In genomic region chrX:139795196-139795595, GRCh38 we compare ENCODE assay signal across 10 cellular contexts.
DNase-seq lines count a peak whose midpoint lies in the region; ATAC-seq and TF ChIP-seq lines count a peak whose summit lies in the region.
"Had no signal": no experiment of that assay in that cellular context is flagged by ENCODE, and none has a peak within 500 bp of the region (broad histone marks: within the 10 kb centered on the region; RNA-seq: fewer than 3 reads in every experiment).

No MANE protein-coding gene starts in this region.

- H3K27ac ChIP-seq in dorsolateral prefrontal cortex = no peak overlapping the region
- H3K27ac ChIP-seq: BLaER1 treated with 17β-estradiol and CSF1 and Interleukin-3, amounts not matched to agents 10 nM and 100 nM had no signal

- TF ChIP-seq CTCF in GM10266 (IDR thresholded peaks at IDR 0.05; ENCODE audit: control insufficient read depth, insufficient read depth, low read depth, missing control alignments) = no peak
- no peak for TF ChIP-seq CTCF in dorsolateral prefrontal cortex (IDR thresholded peaks at IDR 0.05 in 54 of 56, conservative IDR thresholded peaks at IDR 0.05 in 2 of 56; ENCODE audit: low read depth in 1 of 56, partially characterized antibody in 56 of 56)

- intact Hi-C loops in dorsolateral prefrontal cortex (cut with DNase I) = no loop called here

- DNase-seq in GM10266 (ENCODE audit: extremely low spot score) (peak; percentile 17), NAMALWA (ENCODE audit: low spot score) (peak; percentile 9), NCI-H1436 (lab: John Stamatoyannopoulos, UW) (no peak), mesenteric fat pad (ENCODE audit: low spot score) (no peak), GDM1 (lab: John Stamatoyannopoulos, UW) (no peak), dorsolateral prefrontal cortex (no peak)
- DNase-seq: NCI-H1092 treated with DMSO at 0.1 percent for 48 hours had no signal

- peaks cover 0 to 34% (median 4%) of the 10 kb centered on the region in 45 donors for H3K27me3 ChIP-seq in dorsolateral prefrontal cortex

- ATAC-seq in GM19351 (IDR thresholded peaks at IDR 0.05; ENCODE audit: unreplicated experiment) (peak; percentile 99), HG02885 (IDR thresholded peaks at IDR 0.05; ENCODE audit: poor library complexity, unreplicated experiment) (peak; percentile 100)

- H3K4me3 ChIP-seq in dorsolateral prefrontal cortex = no peak overlapping the region
- H3K4me3 ChIP-seq: BLaER1 treated with 17β-estradiol and CSF1 and Interleukin-3, amounts not matched to agents 10 nM and 100 nM had no signal

Comparison
In these comparisons a context has a peak if more than half of its experiments do, and no peak if none do; other contexts are left out.
1. DNase-seq: peak in GM10266 (single experiment) and NAMALWA (single experiment); none in NCI-H1436 (single experiment), mesenteric fat pad (single experiment), GDM1 (single experiment) and dorsolateral prefrontal cortex (0 of 10).